19 cellular contexts compared by ENCODE assay signal in the genomic region with DNA sequence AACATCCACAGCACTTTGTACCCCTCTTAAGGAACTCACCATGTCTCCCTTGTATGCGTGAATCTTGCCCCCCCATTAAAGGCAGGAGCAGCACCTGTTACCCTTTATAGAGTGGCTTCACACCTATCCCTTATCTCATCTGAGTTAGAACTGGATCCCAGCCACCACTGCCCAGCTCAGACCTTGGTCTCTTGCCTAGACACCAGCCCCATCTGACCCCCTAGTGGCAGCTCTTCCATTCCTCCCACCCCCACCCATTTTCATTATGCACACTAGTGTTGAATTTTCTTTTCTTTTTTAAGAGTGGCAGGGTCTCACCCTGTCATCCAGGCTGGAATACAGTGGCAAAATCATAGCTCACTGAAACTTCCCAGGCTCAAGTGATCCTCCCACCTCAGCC. TPM values are rescaled to one million over a fixed set of nuclear protein-coding genes. Genes with fewer than 3 reads are reported as not detected.
A peak's percentile ranks its signal among the peaks of the same experiment; 100 is the strongest.
DNase-seq lines count a peak whose midpoint lies in the region; ATAC-seq and TF ChIP-seq lines count a peak whose summit lies in the region.
"Had no signal": no experiment of that assay in that cellular context is flagged by ENCODE, and none has a peak within 500 bp of the region (broad histone marks: within the 10 kb centered on the region; RNA-seq: fewer than 3 reads in every experiment).

No MANE protein-coding gene starts in this region.

- POLR2A ChIA-PET in OCI-LY7 (lab: Charles Lee) = interaction anchor here (0.6 to 0.7 kb wide), 2 partner anchors 58 to 1358 kb away, joined by 3 to 6 read pairs; no protein-coding TSS in a partner anchor

- H3K4me2 ChIP-seq in OCI-LY7 (ENCODE audit: low read length) = no peak overlapping the region

- no peaks in the 10 kb centered on the region for H3K36me3 ChIP-seq in OCI-LY7 (ENCODE audit: insufficient read depth, low read length)

- no peaks in the 10 kb centered on the region for H3K27me3 ChIP-seq in dorsolateral prefrontal cortex
- H3K27me3 ChIP-seq: Peyer's patch had no signal

- ATAC-seq in GM18873 (IDR thresholded peaks at IDR 0.05; ENCODE audit: low FRiP score, unreplicated experiment) = no peak
- ATAC-seq in HG03521 (IDR thresholded peaks at IDR 0.05; ENCODE audit: unreplicated experiment) = no peak

- H3K79me2 ChIP-seq in OCI-LY7 (ENCODE audit: insufficient read depth, low read depth, low read length) = peaks cover 16% of the 10 kb centered on the region; the same call in 1 of the 2 replicates

- H3K4me1 Mint-ChIP-seq in activated naive CD4-positive, alpha-beta T cell treated with anti-CD3 and anti-CD28 coated beads, Interleukin-2, amount 50 U/mL, for 24 hours = peaks cover 38% of the 10 kb centered on the region

- no peaks in the 10 kb centered on the region for H3K9me3 Mint-ChIP-seq in activated naive CD4-positive, alpha-beta T cell treated with anti-CD3 and anti-CD28 coated beads, Interleukin-2, amount 50 U/mL, for 24 hours

- no TSS peak for BruUV-seq in OCI-LY7 (replicated peaks; lab: Mats Ljungman, UMichigan)

- no peaks in the 10 kb centered on the region for H3K9me3 ChIP-seq in OCI-LY7 (ENCODE audit: low read length)
- H3K9me3 ChIP-seq: Caco-2, Peyer's patch had no signal

- TF ChIP-seq CTCF in OCI-LY7 (conservative IDR thresholded peaks at IDR 0.05; ENCODE audit: low read length) (peak; percentile 55), epithelial cell of proximal tubule (conservative IDR thresholded peaks at IDR 0.05; ENCODE audit: low read depth, low read length) (peak; percentile 18), dorsolateral prefrontal cortex (IDR thresholded peaks at IDR 0.05 in 54 of 56, conservative IDR thresholded peaks at IDR 0.05 in 2 of 56; ENCODE audit: low read depth in 1 of 56, partially characterized antibody in 56 of 56) (no peak)

- H3K4me1 ChIP-seq in OCI-LY7 (ENCODE audit: insufficient read depth, low read length, poor library complexity, severe bottlenecking) = peaks cover 14% of the 10 kb centered on the region

- no peaks in the 10 kb centered on the region for H3K27me3 Mint-ChIP-seq in activated naive CD4-positive, alpha-beta T cell treated with anti-CD3 and anti-CD28 coated beads, Interleukin-2, amount 50 U/mL, for 24 hours

- peak overlapping the region; percentile 31 for H3K27ac Mint-ChIP-seq in activated naive CD4-positive, alpha-beta T cell treated with anti-CD3 and anti-CD28 coated beads, Interleukin-2, amount 50 U/mL, for 24 hours

- peaks cover 13% of the 10 kb centered on the region for H3K36me3 Mint-ChIP-seq in activated naive CD4-positive, alpha-beta T cell treated with anti-CD3 and anti-CD28 coated beads, Interleukin-2, amount 50 U/mL, for 24 hours

- DNase-seq in activated naive CD4-positive, alpha-beta T cell treated with Interleukin-2 at 50 U/mL for 16 hours = no peak
- DNase-seq in OCI-LY7 (ENCODE audit: low spot score) (no peak), epithelial cell of proximal tubule (ENCODE audit: low read depth) (no peak), NCI-H1436 treated with DMSO at 0.1 percent for 48 hours (lab: John Stamatoyannopoulos, UW) (no peak), dorsolateral prefrontal cortex (no peak)
- DNase-seq: 8988T, C1 segment of cervical spinal cord, Caco-2, KG1, MM.1S, NCI-H1105 treated with DMSO at 0.1 percent for 48 hours, NCI-H187 treated with DMSO at 0.1 percent for 48 hours, NCI-H446, Peyer's patch, SIG-M5 had no signal

- H3K4me3 ChIP-seq in OCI-LY7 (ENCODE audit: low read depth, low read length, poor library complexity, severe bottlenecking) (no peak overlapping the region), epithelial cell of proximal tubule (ENCODE audit: low read depth, low read length) (no peak overlapping the region), dorsolateral prefrontal cortex (no peak overlapping the region)
- H3K4me3 ChIP-seq: Peyer's patch had no signal

- intact Hi-C loops in OCI-LY7 (cut with micrococcal nuclease; ENCODE audit: unreplicated experiment) = no loop called here
- intact Hi-C loops in dorsolateral prefrontal cortex (cut with DNase I) = loop anchor here in 1 of 2 donors (5.0 kb wide), 1 partner anchor 36 kb away; the partner anchor contains the start of gene C15orf62

- H3K27ac ChIP-seq in OCI-LY7 (ENCODE audit: low read depth, low read length, poor library complexity, severe bottlenecking) (no peak overlapping the region), dorsolateral prefrontal cortex (no peak overlapping the region)
- H3K27ac ChIP-seq: Peyer's patch had no signal

- H4K20me1 ChIP-seq in OCI-LY7 (ENCODE audit: insufficient read depth, low read length) = no peaks in the 10 kb centered on the region

- H2AFZ ChIP-seq in OCI-LY7 (ENCODE audit: low read length) = no peak overlapping the region

- no peaks in the 10 kb centered on the region for H3K9me2 ChIP-seq in OCI-LY7 (ENCODE audit: insufficient read depth, low read length)

- CTCF ChIA-PET in OCI-LY7 (lab: Charles Lee; ENCODE audit: unreplicated experiment) = no interaction called here

- no peak overlapping the region for H3K4me3 Mint-ChIP-seq in activated naive CD4-positive, alpha-beta T cell treated with anti-CD3 and anti-CD28 coated beads, Interleukin-2, amount 50 U/mL, for 24 hours

RNA-seq across cellular contexts. Expression of gene ZFYVE19, which starts 3.2 kb away (rescaled TPM):
- 24.3 and 29.3 TPM in 2 replicates for total RNA-seq in OCI-LY7 (2014; rRNA removed; shearing (Covaris generic))
- 18.8 and 22.8 TPM in 2 replicates for total RNA-seq in OCI-LY7 (2022)
- total RNA-seq in epithelial cell of proximal tubule = 30.0 and 34.8 TPM in 2 replicates
- total RNA-seq in dorsolateral prefrontal cortex = 10 to 100 TPM; 17.6 to 48.7 (median 30.8) TPM

RNA-seq across cellular contexts. Expression of gene DNAJC17, which starts 3.6 kb away (rescaled TPM):
- total RNA-seq in OCI-LY7 (2014; rRNA removed; shearing (Covaris generic)) = 24.2 and 39.2 TPM in 2 replicates
- 38.8 and 39.9 TPM in 2 replicates for total RNA-seq in OCI-LY7 (2022)
- 21.7 and 43.2 TPM in 2 replicates for total RNA-seq in epithelial cell of proximal tubule
- 10 to 100 TPM; 17.9 to 54.4 (median 34.3) TPM for total RNA-seq in dorsolateral prefrontal cortex

RNA-seq across cellular contexts. Expression of gene PPP1R14D, which starts 24.8 kb away (rescaled TPM):
- total RNA-seq in OCI-LY7 (2014; rRNA removed; shearing (Covaris generic)) = not detected in 2 replicates
- total RNA-seq in OCI-LY7 (2022) (not detected in 2 replicates), epithelial cell of proximal tubule (not detected in 2 replicates), dorsolateral prefrontal cortex (not detected)
- total RNA-seq: G401 had no signal

RNA-seq across cellular contexts. Expression of gene C15orf62, which starts 33.9 kb away (rescaled TPM):
- 4.0 and 4.7 TPM in 2 replicates for total RNA-seq in OCI-LY7 (2014; rRNA removed; shearing (Covaris generic))
- total RNA-seq in OCI-LY7 (2022) (2.4 and 2.7 TPM in 2 replicates), epithelial cell of proximal tubule (0.63 and 2.7 TPM in 2 replicates), dorsolateral prefrontal cortex (1 to 10 TPM in 53 of 120 experiments, under 1 TPM in 65, not detected in 2; 0.17 to 3.6 (median 0.96) TPM)

RNA-seq across cellular contexts. Expression of gene GCHFR, which starts 39.8 kb away (rescaled TPM):
- 97.4 and 113 TPM in 2 replicates for total RNA-seq in OCI-LY7 (2014; rRNA removed; shearing (Covaris generic))
- total RNA-seq in OCI-LY7 (2022) (66.0 and 75.7 TPM in 2 replicates), epithelial cell of proximal tubule (87.2 and 113 TPM in 2 replicates), dorsolateral prefrontal cortex (10 to 100 TPM in 62 of 120 experiments, 1 to 10 TPM in 58; 3.6 to 26.3 (median 10.6) TPM)

Comparison
In these comparisons a context has a peak if more than half of its experiments do, and no peak if none do; other contexts are left out.
1. CTCF ChIP-seq: peak in OCI-LY7 (single experiment) and epithelial cell of proximal tubule (single experiment); none in dorsolateral prefrontal cortex (0 of 56).